Comparison of ENCODE assay signal across 10 cellular contexts in genomic region chr6:31180500-31180899, GRCh38. TPM values are rescaled to one million over a fixed set of nuclear protein-coding genes. Genes with fewer than 3 reads are reported as not detected.
DNase-seq lines count a peak whose midpoint lies in the region; ATAC-seq, FAIRE-seq and TF ChIP-seq lines count a peak whose summit lies in the region.
"Had no signal": no experiment of that assay in that cellular context is flagged by ENCODE, and none has a peak within 500 bp of the region (broad histone marks: within the 10 kb centered on the region; RNA-seq: fewer than 3 reads in every experiment).

No MANE protein-coding gene starts in this region.

- no peak overlapping the region for H3K56ac ChIP-seq in H1 (replicated peaks; ENCODE audit: insufficient read length, low read depth, low read length)

- H2AK5ac ChIP-seq in H1 (ENCODE audit: low read depth, low read length): 0 out of 2 replicates have a peak overlapping the region, but pooled peaks have one; percentile 33

- no peak overlapping the region for H2BK15ac ChIP-seq in H1 (ENCODE audit: low read length)

- H3K36me3 Mint-ChIP-seq in activated CD4-positive, alpha-beta T cell treated with anti-CD3 and anti-CD28 coated beads, Interleukin-2, amount 10 ng/mL, durations not matched to agents 24 days and 14 days (ENCODE audit: low read depth): no peaks in the 10 kb centered on the region

- H3K4me1 ChIP-seq in H1 (replicated peaks in 1 of 4; ENCODE audit: control insufficient read depth in 3 of 4, insufficient read depth in 4 of 4, low read length in 3 of 4): peaks cover 0 to 9% (median 6%) of the 10 kb centered on the region in 4 experiments; a peak in 4 of 7 replicates

- TF ChIP-seq CTCF in H1 (IDR thresholded peaks at IDR 0.05; ENCODE audit: control extremely low read depth in 1 of 3, insufficient read depth in 1 of 3, low read depth in 1 of 3, low read length in 3 of 3): no peak

- WGBS in H1 (ENCODE audit: extremely low coverage in 1 of 2, insufficient coverage in 1 of 2, insufficient read length in 1 of 2, insufficient replicate concordance in 2 of 2, low coverage in 1 of 2, low lambda C conversion rate in 2 of 2, missing lambda C conversion rate in 1 of 2), 2 experiments: 89% methylated on average over 26 of the region's 26 CpGs; no CpG with 5 or more reads in 1 of the 2 experiments

- no peak overlapping the region for H3K4me3 ChIP-seq in H1 (ENCODE audit: extremely low read depth in 1 of 4, insufficient read depth in 2 of 4, low read depth in 3 of 4, low read length in 4 of 4)

- peak overlapping the region; percentile 43; the same call in 1 of the 2 replicates for H2BK12ac ChIP-seq in H1 (ENCODE audit: low read depth, low read length)

- peak; percentile 81 for DNase-seq in activated CD4-positive, alpha-beta T cell treated with anti-CD3 and anti-CD28 coated beads, Interleukin-2, amount 10 ng/mL, durations not matched to agents 24 days and 14 days
- peak in 1 of 2 experiments; percentile 81 for DNase-seq in H1 (ENCODE audit: low read depth in 1 of 2, low spot score in 2 of 2)
- DNase-seq in nucleus accumbens (lab: John Stamatoyannopoulos, UW): peak in 32 of 56 donors; percentile 7 to 72 (median 28)
- no peak for DNase-seq in NCI-H69 (lab: John Stamatoyannopoulos, UW)

- H3K18ac ChIP-seq in H1 (ENCODE audit: extremely low read depth, low read length): no peak overlapping the region

- peak overlapping the region; percentile 28; the same call in 1 of the 2 replicates for H4K8ac ChIP-seq in H1 (ENCODE audit: extremely low read depth, insufficient read depth, low read length)

- no peaks in the 10 kb centered on the region for H3K23me2 ChIP-seq in H1 (ENCODE audit: low read depth, low read length)

- no peak for TF ChIP-seq POLR2A in H1 (IDR thresholded peaks at IDR 0.05; ENCODE audit: control extremely low read depth in 1 of 2, low read depth in 2 of 2, low read length in 2 of 2)

- peaks cover under 1% of the 10 kb centered on the region; the same call in 1 of the 2 replicates for H3K79me1 ChIP-seq in H1 (ENCODE audit: low read depth, low read length)

- no peak overlapping the region for H3K4me2 ChIP-seq in H1 (ENCODE audit: insufficient read depth in 1 of 2, low read depth in 2 of 2, low read length in 2 of 2)

- no peaks in the 10 kb centered on the region for H4K20me1 ChIP-seq in H1 (replicated peaks in 1 of 2; ENCODE audit: control insufficient read depth in 1 of 2, insufficient read depth in 2 of 2, low read length in 2 of 2)

- no peak overlapping the region for H2AFZ ChIP-seq in H1 (ENCODE audit: low read length)

- peaks cover 0 to 8% of the 10 kb centered on the region in 2 experiments; a peak in 1 of 4 replicates for H3K79me2 ChIP-seq in H1 (ENCODE audit: control insufficient read depth in 1 of 2, insufficient read depth in 2 of 2, low read length in 2 of 2)

- no peak overlapping the region for H4K5ac ChIP-seq in H1 (ENCODE audit: insufficient read length, low read depth, low read length)

- H2BK5ac ChIP-seq in H1 (ENCODE audit: low read depth, low read length): peak overlapping the region; percentile 37; the same call in 1 of the 2 replicates

- ATAC-seq in GM19043 (IDR thresholded peaks at IDR 0.05; ENCODE audit: low read depth, unreplicated experiment) (peak; percentile 81), HG02852 (IDR thresholded peaks at IDR 0.05; ENCODE audit: unreplicated experiment) (no peak), GM18519 (IDR thresholded peaks at IDR 0.05; ENCODE audit: low FRiP score, unreplicated experiment) (no peak), HG03045 (IDR thresholded peaks at IDR 0.05; ENCODE audit: unreplicated experiment) (no peak)

- no peak overlapping the region for H3K4ac ChIP-seq in H1 (replicated peaks; ENCODE audit: insufficient read length, low read depth, low read length)

- no peak overlapping the region for H3K14ac ChIP-seq in H1 (ENCODE audit: insufficient read length)

- H3K27ac ChIP-seq in H1 (ENCODE audit: low read depth, low read length): no peak overlapping the region

- intact Hi-C loops in activated CD4-positive, alpha-beta T cell treated with anti-CD3 and anti-CD28 coated beads, Interleukin-2, amount 10 ng/mL, durations not matched to agents 24 days and 14 days (cut with micrococcal nuclease): no loop called here

- peak overlapping the region; percentile 23; the same call in 1 of the 2 replicates for H2BK20ac ChIP-seq in H1 (ENCODE audit: low read length)

- H3K36me3 ChIP-seq in H1 (ENCODE audit: control insufficient read depth in 2 of 4, insufficient read depth in 4 of 4, low read length in 3 of 4): no peaks in the 10 kb centered on the region

- POLR2A ChIA-PET in H1 (lab: Charles Lee; ENCODE audit: partially characterized antibody): interaction anchor here (61.6 to 68.5 kb wide), 2 partner anchors 12 to 33 kb away, joined by 2251 read pairs; partner anchors contain the start of genes CCHCR1, CDSN, POU5F1 and PSORS1C1

- H3K23ac ChIP-seq in H1 (ENCODE audit: insufficient read length): no peak overlapping the region

- CTCF ChIA-PET in H1 (lab: Charles Lee; ENCODE audit: partially characterized antibody): interaction anchor here (1.2 kb wide), 1 partner anchor 11 kb away, joined by 3 read pairs; no protein-coding TSS in a partner anchor

- TF ChIP-seq RAD21 in H1 (IDR thresholded peaks at IDR 0.05 in 1 of 2, conservative IDR thresholded peaks at IDR 0.05 in 1 of 2; ENCODE audit: low read depth in 2 of 2, low read length in 2 of 2): no peak

- no peaks in the 10 kb centered on the region for H3K27me3 Mint-ChIP-seq in activated CD4-positive, alpha-beta T cell treated with anti-CD3 and anti-CD28 coated beads, Interleukin-2, amount 10 ng/mL, durations not matched to agents 24 days and 14 days

- H3K27me3 ChIP-seq in H1 (replicated peaks in 1 of 4; ENCODE audit: control insufficient read depth in 3 of 4, extremely low read depth in 1 of 4, insufficient read depth in 3 of 4, low read length in 3 of 4): no peaks in the 10 kb centered on the region

- no peak overlapping the region for H2BK120ac ChIP-seq in H1 (replicated peaks; ENCODE audit: low read depth, low read length)

- H3K9me3 Mint-ChIP-seq in activated CD4-positive, alpha-beta T cell treated with anti-CD3 and anti-CD28 coated beads, Interleukin-2, amount 10 ng/mL, durations not matched to agents 24 days and 14 days: no peaks in the 10 kb centered on the region

- peak overlapping the region; percentile 90 for H4K91ac ChIP-seq in H1 (replicated peaks; ENCODE audit: insufficient read length, low read length)

- H3K9ac ChIP-seq in H1 (replicated peaks in 1 of 4; ENCODE audit: extremely low read depth in 1 of 4, low read depth in 3 of 4, low read length in 3 of 4): no peak overlapping the region

- TF ChIP-seq EP300 in H1 (IDR thresholded peaks at IDR 0.05; ENCODE audit: borderline replicate concordance in 1 of 2, low read depth in 2 of 2, low read length in 2 of 2): no peak

- H3K9me3 ChIP-seq in H1 (ENCODE audit: insufficient read depth in 2 of 2, low read depth in 1 of 2, low read length in 1 of 2): no peaks in the 10 kb centered on the region; a peak in 1 of 4 replicates

- no peak overlapping the region for H3K27ac Mint-ChIP-seq in activated CD4-positive, alpha-beta T cell treated with anti-CD3 and anti-CD28 coated beads, Interleukin-2, amount 10 ng/mL, durations not matched to agents 24 days and 14 days

- H3K4me3 Mint-ChIP-seq in activated CD4-positive, alpha-beta T cell treated with anti-CD3 and anti-CD28 coated beads, Interleukin-2, amount 10 ng/mL, durations not matched to agents 24 days and 14 days: peak overlapping the region; percentile 69

- peaks cover 13% of the 10 kb centered on the region for H3K4me1 Mint-ChIP-seq in activated CD4-positive, alpha-beta T cell treated with anti-CD3 and anti-CD28 coated beads, Interleukin-2, amount 10 ng/mL, durations not matched to agents 24 days and 14 days

- FAIRE-seq in H1 (lab: Jason Lieb, UNC): no peak

RNA-seq across cellular contexts. Expression of gene POU5F1, which starts 10.0 kb away (rescaled TPM):
- not detected in 2 replicates for total RNA-seq in activated CD4-positive, alpha-beta T cell treated with anti-CD3 and anti-CD28 coated beads, Interleukin-2, amount 10 ng/mL, durations not matched to agents 24 days and 14 days
- 2,526 and 2,533 TPM in 2 replicates for total RNA-seq in H1 (2021; fragmentation: NEBNext Ultra II Directional; extraction: Animal tissue kit (Norgen Biotek cat#: 25700))
- 2,437 and 2,958 TPM in 2 replicates for polyA plus RNA-seq in H1 (2011; rRNA removed)
- 3,112 TPM for polyA plus RNA-seq in H1 (2011; cell fraction: cytosol; rRNA removed)
- polyA plus RNA-seq in H1 (2011; cell fraction: nucleus; rRNA removed): 1,732 TPM
- polyA plus RNA-seq in H1 (2012, experiment 1 of 2): 1,944 to 3,021 TPM (median 2,827 TPM) in 4 replicates
- polyA plus RNA-seq in H1 (2012, experiment 2 of 2): 3,585 TPM
- 2,440 TPM for polyA plus RNA-seq in H1 (2013, experiment 1 of 2)
- polyA plus RNA-seq in H1 (2013, experiment 2 of 2): 2,561 TPM
- polyA minus RNA-seq in H1 (2011; rRNA and poly(A)+ RNA removed): 686 and 909 TPM in 2 replicates
- 545 TPM for polyA minus RNA-seq in H1 (2011; cell fraction: cytosol; rRNA and poly(A)+ RNA removed)
- 413 TPM for polyA minus RNA-seq in H1 (2011; cell fraction: nucleus; rRNA and poly(A)+ RNA removed)

RNA-seq across cellular contexts. Expression of gene TCF19, which starts 22.1 kb away (rescaled TPM):
- 79.5 and 82.6 TPM in 2 replicates for total RNA-seq in activated CD4-positive, alpha-beta T cell treated with anti-CD3 and anti-CD28 coated beads, Interleukin-2, amount 10 ng/mL, durations not matched to agents 24 days and 14 days
- 10.0 and 11.0 TPM in 2 replicates for total RNA-seq in H1 (2021; fragmentation: NEBNext Ultra II Directional; extraction: Animal tissue kit (Norgen Biotek cat#: 25700))
- 7.2 and 12.5 TPM in 2 replicates for polyA plus RNA-seq in H1 (2011; rRNA removed)
- 10.0 TPM for polyA plus RNA-seq in H1 (2011; cell fraction: cytosol; rRNA removed)
- polyA plus RNA-seq in H1 (2011; cell fraction: nucleus; rRNA removed): 15.6 TPM
- 9.6 to 10.7 TPM (median 10.2 TPM) in 4 replicates for polyA plus RNA-seq in H1 (2012, experiment 1 of 2)
- 8.6 TPM for polyA plus RNA-seq in H1 (2012, experiment 2 of 2)
- polyA plus RNA-seq in H1 (2013, experiment 1 of 2): 6.5 TPM
- 6.5 TPM for polyA plus RNA-seq in H1 (2013, experiment 2 of 2)
- 5.5 and 5.6 TPM in 2 replicates for polyA minus RNA-seq in H1 (2011; rRNA and poly(A)+ RNA removed)
- polyA minus RNA-seq in H1 (2011; cell fraction: cytosol; rRNA and poly(A)+ RNA removed): 5.3 TPM
- 5.4 TPM for polyA minus RNA-seq in H1 (2011; cell fraction: nucleus; rRNA and poly(A)+ RNA removed)

RNA-seq across cellular contexts. Expression of gene CCHCR1, which starts 22.9 kb away (rescaled TPM):
- 51.5 and 52.7 TPM in 2 replicates for total RNA-seq in activated CD4-positive, alpha-beta T cell treated with anti-CD3 and anti-CD28 coated beads, Interleukin-2, amount 10 ng/mL, durations not matched to agents 24 days and 14 days
- 38.0 and 38.2 TPM in 2 replicates for total RNA-seq in H1 (2021; fragmentation: NEBNext Ultra II Directional; extraction: Animal tissue kit (Norgen Biotek cat#: 25700))
- 20.9 and 32.8 TPM in 2 replicates for polyA plus RNA-seq in H1 (2011; rRNA removed)
- polyA plus RNA-seq in H1 (2011; cell fraction: cytosol; rRNA removed): 50.9 TPM
- polyA plus RNA-seq in H1 (2011; cell fraction: nucleus; rRNA removed): 138 TPM
- polyA plus RNA-seq in H1 (2012, experiment 1 of 2): 36.7 to 61.3 TPM (median 50.8 TPM) in 4 replicates
- polyA plus RNA-seq in H1 (2012, experiment 2 of 2): 19.0 TPM
- 19.9 TPM for polyA plus RNA-seq in H1 (2013, experiment 1 of 2)
- polyA plus RNA-seq in H1 (2013, experiment 2 of 2): 17.6 TPM
- 29.0 and 29.1 TPM in 2 replicates for polyA minus RNA-seq in H1 (2011; rRNA and poly(A)+ RNA removed)
- 20.8 TPM for polyA minus RNA-seq in H1 (2011; cell fraction: cytosol; rRNA and poly(A)+ RNA removed)
- 43.1 TPM for polyA minus RNA-seq in H1 (2011; cell fraction: nucleus; rRNA and poly(A)+ RNA removed)

RNA-seq across cellular contexts. Expression of gene PSORS1C2, which starts 41.6 kb away (rescaled TPM):
- total RNA-seq in activated CD4-positive, alpha-beta T cell treated with anti-CD3 and anti-CD28 coated beads, Interleukin-2, amount 10 ng/mL, durations not matched to agents 24 days and 14 days: not detected in 2 replicates
- not detected in 2 replicates for total RNA-seq in H1 (2021; fragmentation: NEBNext Ultra II Directional; extraction: Animal tissue kit (Norgen Biotek cat#: 25700))
- polyA plus RNA-seq in H1 (2011; rRNA removed): 0.11 and 0.58 TPM in 2 replicates
- 0.39 TPM for polyA plus RNA-seq in H1 (2011; cell fraction: cytosol; rRNA removed)
- 1.4 TPM for polyA plus RNA-seq in H1 (2011; cell fraction: nucleus; rRNA removed)
- polyA plus RNA-seq in H1 (2012, experiment 1 of 2): 0.52 to 0.62 TPM (median 0.57 TPM) in 3 of 4 replicates, not detected in the other
- 0.21 TPM for polyA plus RNA-seq in H1 (2012, experiment 2 of 2)
- polyA plus RNA-seq in H1 (2013, experiment 1 of 2): 1.6 TPM
- 1.6 TPM for polyA plus RNA-seq in H1 (2013, experiment 2 of 2)
- polyA minus RNA-seq in H1 (2011; rRNA and poly(A)+ RNA removed): not detected in 2 replicates
- not detected for polyA minus RNA-seq in H1 (2011; cell fraction: cytosol; rRNA and poly(A)+ RNA removed)
- not detected for polyA minus RNA-seq in H1 (2011; cell fraction: nucleus; rRNA and poly(A)+ RNA removed)
- total RNA-seq: LHCN-M2, myocyte had no signal

Comparison
In these comparisons a context has a peak if more than half of its experiments do, and no peak if none do; other contexts are left out.
1. RNA of gene POU5F1, which starts 10.0 kb away (total RNA-seq): 2,526 to 2,533 TPM in H1; not detected in activated CD4-positive, alpha-beta T cell treated with anti-CD3 and anti-CD28 coated beads, Interleukin-2, amount 10 ng/mL, durations not matched to agents 24 days and 14 days; every median in the first group is over 1,000 times any median in the second.